Comparison of ENCODE assay signal across 8 cellular contexts in genomic region chr20:3812259-3812681, GRCh38. TPM values are rescaled to one million over a fixed set of nuclear protein-coding genes. Genes with fewer than 3 reads are reported as not detected.
DNase-seq lines count a peak whose midpoint lies in the region; ATAC-seq and TF ChIP-seq lines count a peak whose summit lies in the region.

No MANE protein-coding gene starts in this region.

- peak overlapping the region; percentile 88 to 94 (median 93) for H3K4me3 Mint-ChIP-seq in CD8-positive, alpha-beta memory T cell
- H3K4me3 Mint-ChIP-seq in T-cell: peak overlapping the region; percentile 88 to 92 (median 90)

- no peaks in the 10 kb centered on the region for H3K9me3 ChIP-seq in CD8-positive, alpha-beta memory T cell (ENCODE audit: low read length)
- H3K9me3 ChIP-seq in esophagus squamous epithelium (no peaks in the 10 kb centered on the region), gastrocnemius medialis (no peaks in the 10 kb centered on the region)

- no peaks in the 10 kb centered on the region for H3K27me3 ChIP-seq in CD8-positive, alpha-beta memory T cell (ENCODE audit: insufficient read depth, low read length, poor library complexity, severe bottlenecking)
- no peaks in the 10 kb centered on the region for H3K27me3 ChIP-seq in esophagus squamous epithelium
- H3K27me3 ChIP-seq in gastrocnemius medialis: no peaks in the 10 kb centered on the region

- TF ChIP-seq POLR2A in esophagus squamous epithelium (IDR thresholded peaks at IDR 0.05): no peak
- TF ChIP-seq POLR2A in gastrocnemius medialis (IDR thresholded peaks at IDR 0.05): no peak

- peak overlapping the region; percentile 66 for H3K27ac ChIP-seq in CD8-positive, alpha-beta memory T cell (ENCODE audit: low read depth, low read length)
- H3K27ac ChIP-seq in esophagus squamous epithelium (peak overlapping the region; percentile 78 to 95 (median 92)), gastrocnemius medialis (peak overlapping the region; percentile 84 to 96 (median 90))

- intact Hi-C loops in esophagus squamous epithelium (cut with DNase I) (no loop called here), gastrocnemius medialis (cut with DNase I; ENCODE audit: low total_unique reads) (no loop called here)

- POLR2A ChIA-PET in CD8-positive, alpha-beta memory T cell (lab: Charles Lee): interaction anchor here (1.0 to 3.2 kb wide), 4 partner anchors 8 to 44 kb away, joined by 6 to 20 read pairs (median 8); partner anchors contain the start of genes ADISSP, AP5S1 and CDC25B
- POLR2A ChIA-PET in T-cell (lab: Charles Lee): interaction anchor here in 1 of 2 donors (1.1 kb wide), 1 partner anchor 13 kb away, joined by 3 read pairs; no protein-coding TSS in a partner anchor

- DNase-seq in CD8-positive, alpha-beta memory T cell: no peak
- DNase-seq in T-cell (no peak), esophagus squamous epithelium (lab: John Stamatoyannopoulos, UW) (no peak), gastrocnemius medialis (no peak), HK-2 (ENCODE audit: unreplicated experiment) (no peak), NCI-H524 (lab: John Stamatoyannopoulos, UW) (no peak)
- no peak for DNase-seq in stimulated activated CD4-positive, alpha-beta T cell treated with anti-CD3 and anti-CD28 coated beads, Interleukin-1b, Interleukin-23, amount 100 ng/mL, for 48 hours

- peaks cover 77% of the 10 kb centered on the region for H3K4me1 ChIP-seq in CD8-positive, alpha-beta memory T cell (ENCODE audit: insufficient read depth, low read length)
- H3K4me1 ChIP-seq in esophagus squamous epithelium: peaks cover 32 to 84% (median 44%) of the 10 kb centered on the region in 3 donors
- peaks cover 21 to 29% of the 10 kb centered on the region in 2 donors for H3K4me1 ChIP-seq in gastrocnemius medialis

- in situ Hi-C loops in gastrocnemius medialis (cut with MboI; ENCODE audit: low sequenced_read_pairs in 4 of 4): no loop called here

- no peaks in the 10 kb centered on the region for H3K9me3 Mint-ChIP-seq in CD8-positive, alpha-beta memory T cell
- H3K9me3 Mint-ChIP-seq in T-cell: no peaks in the 10 kb centered on the region

- CTCF ChIA-PET in CD8-positive, alpha-beta memory T cell (lab: Charles Lee): interaction anchor here (2.3 to 18.5 kb wide), 5 partner anchors 7 to 44 kb away, joined by 10 to 262 read pairs (median 25); partner anchors contain the start of genes ADISSP, AP5S1, CDC25B and CENPB
- CTCF ChIA-PET in T-cell (lab: Charles Lee): interaction anchor here in 1 of 2 donors (0.6 to 2.5 kb wide), 3 partner anchors 25 to 46 kb away, joined by 3 to 6 read pairs (median 4); partner anchors contain the start of genes ADISSP and CENPB

- TF ChIP-seq CTCF in esophagus squamous epithelium (IDR thresholded peaks at IDR 0.05): peak in 1 of 6 experiments; percentile 5
- no peak for TF ChIP-seq CTCF in gastrocnemius medialis (IDR thresholded peaks at IDR 0.05 in 4 of 5, conservative IDR thresholded peaks at IDR 0.05 in 1 of 5)

- H3K4me1 Mint-ChIP-seq in CD8-positive, alpha-beta memory T cell: peaks cover 71 to 82% (median 79%) of the 10 kb centered on the region in 3 donors
- peaks cover 72 to 81% (median 80%) of the 10 kb centered on the region in 3 donors for H3K4me1 Mint-ChIP-seq in T-cell

- peaks cover 0 to 4% (median 0%) of the 10 kb centered on the region in 3 donors for H3K36me3 Mint-ChIP-seq in CD8-positive, alpha-beta memory T cell
- no peaks in the 10 kb centered on the region for H3K36me3 Mint-ChIP-seq in T-cell

- H3K27me3 Mint-ChIP-seq in CD8-positive, alpha-beta memory T cell: no peaks in the 10 kb centered on the region
- H3K27me3 Mint-ChIP-seq in T-cell: no peaks in the 10 kb centered on the region

- H3K27ac Mint-ChIP-seq in CD8-positive, alpha-beta memory T cell: peak overlapping the region; percentile 97 to 100 (median 100)
- H3K27ac Mint-ChIP-seq in T-cell: peak overlapping the region; percentile 97 to 99

- 85 to 95% methylated on average over 2 to 9 of the region's 9 CpGs for WGBS in esophagus squamous epithelium, 2 donors

- no peak for ATAC-seq in T-cell (replicated peaks in 1 of 4)
- ATAC-seq in gastrocnemius medialis: no peak
- ATAC-seq in HG03097 (IDR thresholded peaks at IDR 0.05; ENCODE audit: low FRiP score, unreplicated experiment): no peak

- no peaks in the 10 kb centered on the region for H3K36me3 ChIP-seq in CD8-positive, alpha-beta memory T cell (ENCODE audit: insufficient read depth, low read length)
- H3K36me3 ChIP-seq in esophagus squamous epithelium (no peaks in the 10 kb centered on the region), gastrocnemius medialis (no peaks in the 10 kb centered on the region)

- H3K4me3 ChIP-seq in CD8-positive, alpha-beta memory T cell (ENCODE audit: low read length): peak overlapping the region; percentile 52
- H3K4me3 ChIP-seq in esophagus squamous epithelium: peak overlapping the region in 1 of 4 donors; percentile 64
- peak overlapping the region in 1 of 4 donors; percentile 48 for H3K4me3 ChIP-seq in gastrocnemius medialis

RNA-seq across cellular contexts. Expression of gene AP5S1, which starts 8.1 kb away (rescaled TPM):
- total RNA-seq in CD8-positive, alpha-beta memory T cell: 10 to 100 TPM; 14.0 to 15.7 TPM
- polyA plus RNA-seq in CD8-positive, alpha-beta memory T cell: 18.4 TPM
- 10 to 100 TPM; 11.5 to 17.3 (median 14.4) TPM for total RNA-seq in T-cell
- 10 to 100 TPM in 2 of 4 donors, 1 to 10 TPM in 2; 5.8 to 12.8 (median 10.4) TPM for total RNA-seq in esophagus squamous epithelium
- 10 to 100 TPM; 11.6 to 20.9 (median 17.3) TPM for total RNA-seq in gastrocnemius medialis

RNA-seq across cellular contexts. Expression of gene CDC25B, which starts 16.2 kb away (rescaled TPM):
- total RNA-seq in CD8-positive, alpha-beta memory T cell: 10 to 100 TPM; 78.0 to 81.6 TPM
- polyA plus RNA-seq in CD8-positive, alpha-beta memory T cell: 61.6 TPM
- total RNA-seq in T-cell (100 to 1,000 TPM; 216 to 409 (median 401) TPM), esophagus squamous epithelium (10 to 100 TPM; 15.6 to 26.2 (median 18.1) TPM), gastrocnemius medialis (10 to 100 TPM in 2 of 4 donors, 1 to 10 TPM in 2; 2.3 to 17.3 (median 10.1) TPM)

RNA-seq across cellular contexts. Expression of gene CENPB, which starts 25.7 kb away (rescaled TPM):
- 10 to 100 TPM; 66.4 to 69.9 TPM for total RNA-seq in CD8-positive, alpha-beta memory T cell
- polyA plus RNA-seq in CD8-positive, alpha-beta memory T cell: 1.7 TPM
- total RNA-seq in T-cell: 10 to 100 TPM; 37.0 to 79.0 (median 60.8) TPM
- 10 to 100 TPM; 38.8 to 81.4 (median 67.1) TPM for total RNA-seq in esophagus squamous epithelium
- total RNA-seq in gastrocnemius medialis: 100 to 1,000 TPM in 3 of 4 donors, 10 to 100 TPM in 1; 67.5 to 186 (median 143) TPM

RNA-seq across cellular contexts. Expression of gene SPEF1, which starts 31.0 kb away (rescaled TPM):
- under 1 TPM; 0.13 to 0.24 TPM for total RNA-seq in CD8-positive, alpha-beta memory T cell
- not detected for polyA plus RNA-seq in CD8-positive, alpha-beta memory T cell
- total RNA-seq in T-cell (under 1 TPM in 1 of 5 donors, not detected in 4; 0.16 TPM), esophagus squamous epithelium (under 1 TPM in 1 of 4 donors, not detected in 3; 0.19 TPM), gastrocnemius medialis (not detected)

RNA-seq across cellular contexts. Expression of gene MAVS, which starts 34.4 kb away (rescaled TPM):
- total RNA-seq in CD8-positive, alpha-beta memory T cell: 10 to 100 TPM; 34.3 to 34.8 TPM
- polyA plus RNA-seq in CD8-positive, alpha-beta memory T cell: 8.1 TPM
- total RNA-seq in T-cell (10 to 100 TPM; 25.7 to 46.9 (median 43.3) TPM), esophagus squamous epithelium (10 to 100 TPM; 14.9 to 31.3 (median 17.2) TPM), gastrocnemius medialis (10 to 100 TPM; 37.9 to 64.5 (median 44.4) TPM)
